Comparison of ENCODE assay signal across 9 cellular contexts in the genomic region with DNA sequence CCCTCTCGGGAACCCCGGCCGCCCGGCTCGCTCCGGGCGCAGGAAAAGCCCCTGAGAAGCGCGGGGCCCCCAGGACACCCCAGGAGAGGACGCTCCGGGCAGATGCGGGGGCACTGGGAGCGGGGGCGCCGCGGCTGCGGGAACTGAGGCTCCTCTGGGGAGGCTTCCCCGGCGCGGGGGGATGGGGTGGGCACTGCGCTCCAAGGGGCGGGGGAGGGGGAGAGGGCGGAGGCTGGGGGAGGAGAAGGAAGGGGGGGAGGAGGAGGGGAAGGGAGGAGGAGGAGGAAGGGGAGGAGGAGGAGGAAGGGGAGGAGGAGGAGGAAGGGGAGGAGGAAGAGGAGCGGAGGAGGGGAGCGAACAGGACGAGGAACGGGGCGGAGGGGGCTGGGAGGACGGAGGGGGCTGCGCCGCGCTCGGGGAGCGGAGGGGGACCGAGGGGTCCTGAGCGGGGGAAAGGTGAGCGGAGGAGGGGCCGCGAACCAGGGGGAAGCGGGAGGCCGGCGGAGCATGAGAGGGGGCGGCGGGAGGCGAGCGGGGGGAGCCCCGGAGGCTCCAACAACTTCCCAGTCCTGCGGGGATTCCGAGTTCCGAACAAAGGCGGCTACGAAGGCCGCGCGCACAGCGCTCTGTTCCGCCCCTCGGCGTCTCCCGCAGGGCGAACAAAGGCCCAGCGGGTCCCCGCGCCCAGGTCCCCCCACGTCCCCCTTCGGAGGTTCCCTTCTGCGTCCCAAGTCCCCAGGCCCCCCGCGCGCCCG. TPM values are rescaled to one million over a fixed set of nuclear protein-coding genes. Genes with fewer than 3 reads are reported as not detected.
DNase-seq lines count a peak whose midpoint lies in the region; ATAC-seq and TF ChIP-seq lines count a peak whose summit lies in the region.
"Had no signal": no experiment of that assay in that cellular context is flagged by ENCODE, and none has a peak within 500 bp of the region (broad histone marks: within the 10 kb centered on the region; RNA-seq: fewer than 3 reads in every experiment).

No MANE protein-coding gene starts in this region.

- H3K36me3 ChIP-seq in GM23248 (ENCODE audit: low read depth) (no peaks in the 10 kb centered on the region), rectal smooth muscle tissue (ENCODE audit: control insufficient read depth, insufficient read depth, low read length) (no peaks in the 10 kb centered on the region)

- H3K9me3 ChIP-seq in GM23248 (ENCODE audit: low read depth), result no peaks in the 10 kb centered on the region

- in situ Hi-C loops in GM23248 (cut with MboI), result no loop called here

- no peaks in the 10 kb centered on the region for H4K20me1 ChIP-seq in GM23248 (ENCODE audit: insufficient read depth)

- DNase-seq in GM23248, result peak; percentile 82
- no peak for DNase-seq in activated B cell treated with CpG ODN at 0.5 μM for 24 hours
- peak; percentile 60 for DNase-seq in left ventricle myocardium superior
- no peak for DNase-seq in activated CD4-positive, CD25-positive, alpha-beta regulatory T cell treated with anti-CD3 and anti-CD28 coated beads, Interleukin-2, amount 50 U/mL, for 72 hours
- no peak for DNase-seq in stimulated activated CD4-positive, alpha-beta T cell treated with anti-CD3 and anti-CD28 coated beads, Interleukin-15, amount 100 ng/mL, for 24 hours
- DNase-seq in superior temporal gyrus (ENCODE audit: extremely low spot score), result no peak

- H3K4me1 ChIP-seq in GM23248 (ENCODE audit: insufficient read depth) (no peaks in the 10 kb centered on the region), rectal smooth muscle tissue (ENCODE audit: control insufficient read depth, insufficient read depth, low read length) (peaks cover 23% of the 10 kb centered on the region)

- peak overlapping the region; percentile 62 for H2AFZ ChIP-seq in GM23248

- TF ChIP-seq CTCF in activated B cell treated with CpG ODN at 0.5 μM for 24 hours (IDR thresholded peaks at IDR 0.05), result no peak

- WGBS in GM23248 (ENCODE audit: low coverage in 1 of 2, low lambda C conversion rate in 2 of 2, missing lambda C conversion rate in 2 of 2), 2 experiments, result 1 to 13% methylated on average over 17 to 67 of the region's 71 CpGs

- no peaks in the 10 kb centered on the region for H3K9me3 Mint-ChIP-seq in activated B cell treated with CpG ODN at 0.5 μM for 24 hours
- H3K9me3 Mint-ChIP-seq: activated naive CD4-positive, alpha-beta T cell treated with anti-CD3 and anti-CD28 coated beads, Interleukin-2, amount 50 U/mL, for 24 hours had no signal

- POLR2A ChIA-PET in activated B cell treated with CpG ODN at 0.5 μM for 24 hours (lab: Charles Lee), result no interaction called here

- ATAC-seq in activated B cell treated with CpG ODN at 0.5 μM for 24 hours (ENCODE audit: low read depth), result no peak
- peak; percentile 41 for ATAC-seq in left ventricle myocardium superior
- ATAC-seq in GM21717 (IDR thresholded peaks at IDR 0.05; ENCODE audit: unreplicated experiment), result no peak

- H3K4me3 Mint-ChIP-seq in activated B cell treated with CpG ODN at 0.5 μM for 24 hours, result peak overlapping the region; percentile 82

- H3K27me3 ChIP-seq in GM23248 (replicated peaks; ENCODE audit: insufficient read depth) (no peaks in the 10 kb centered on the region), rectal smooth muscle tissue (ENCODE audit: control insufficient read depth, insufficient read depth, low read length) (no peaks in the 10 kb centered on the region)

- H3K4me3 ChIP-seq in GM23248 (peak overlapping the region; percentile 95), rectal smooth muscle tissue (ENCODE audit: low read length) (peak overlapping the region; percentile 72)

- H3K9ac ChIP-seq in GM23248, result peak overlapping the region; percentile 97
- H3K9ac ChIP-seq in rectal smooth muscle tissue (ENCODE audit: low read length), result peak overlapping the region; percentile 32

- H3K79me2 ChIP-seq in GM23248 (ENCODE audit: insufficient read depth), result peaks cover 41% of the 10 kb centered on the region

- peaks cover 39% of the 10 kb centered on the region for H3K27me3 Mint-ChIP-seq in activated B cell treated with CpG ODN at 0.5 μM for 24 hours

- no peaks in the 10 kb centered on the region for H3K36me3 Mint-ChIP-seq in activated B cell treated with CpG ODN at 0.5 μM for 24 hours (ENCODE audit: low read depth)
- H3K36me3 Mint-ChIP-seq: activated naive CD4-positive, alpha-beta T cell treated with anti-CD3 and anti-CD28 coated beads, Interleukin-2, amount 50 U/mL, for 24 hours had no signal

- H3F3A ChIP-seq in GM23248 (ENCODE audit: insufficient read depth), result peaks cover 10% of the 10 kb centered on the region

- intact Hi-C loops in activated B cell treated with CpG ODN at 0.5 μM for 24 hours (cut with micrococcal nuclease) (loop anchor here (2.0 to 5.0 kb wide), 2 partner anchors 37 to 131 kb away; no protein-coding TSS in a partner anchor), left ventricle myocardium superior (cut with micrococcal nuclease) (loop anchor here (10.0 kb wide), 1 partner anchor 149 kb away; no protein-coding TSS in a partner anchor)

- H3K4me2 ChIP-seq in GM23248 (ENCODE audit: unreplicated experiment), result peak overlapping the region; percentile 82

- H3K4me1 Mint-ChIP-seq in activated B cell treated with CpG ODN at 0.5 μM for 24 hours, result peaks cover 17% of the 10 kb centered on the region

- no peaks in the 10 kb centered on the region for H3K9me2 ChIP-seq in GM23248 (ENCODE audit: insufficient read depth)

- CTCF ChIA-PET in activated B cell treated with CpG ODN at 0.5 μM for 24 hours (lab: Charles Lee), result no interaction called here

- no peak overlapping the region for H3K27ac Mint-ChIP-seq in activated B cell treated with CpG ODN at 0.5 μM for 24 hours
- H3K27ac Mint-ChIP-seq: activated naive CD4-positive, alpha-beta T cell treated with anti-CD3 and anti-CD28 coated beads, Interleukin-2, amount 50 U/mL, for 24 hours had no signal

- peak overlapping the region; percentile 98 for H3K27ac ChIP-seq in GM23248
- H3K27ac ChIP-seq in rectal smooth muscle tissue (ENCODE audit: low read depth, low read length), result peak overlapping the region; percentile 94

RNA-seq across cellular contexts. Expression of gene PXDN, which starts 0.7 kb away (rescaled TPM):
- total RNA-seq in GM23248 (2014; rRNA removed; shearing (Covaris generic)), result 263 and 291 TPM in 2 replicates
- polyA plus RNA-seq in GM23248 (2016; fragmentation: Nextera tagmentation; extraction: Ambion mirVana), result 222 and 235 TPM in 2 replicates
- total RNA-seq in activated B cell treated with CpG ODN at 0.5 μM for 24 hours, result 1.1 and 1.4 TPM in 2 replicates
- total RNA-seq in left ventricle myocardium superior, result 18.5 TPM

Comparison
In these comparisons a context has a peak if more than half of its experiments do, and no peak if none do; other contexts are left out.
1. DNase-seq: peak in GM23248 (single experiment) and left ventricle myocardium superior (single experiment); none in activated B cell treated with CpG ODN at 0.5 μM for 24 hours (single experiment), activated CD4-positive, CD25-positive, alpha-beta regulatory T cell treated with anti-CD3 and anti-CD28 coated beads, Interleukin-2, amount 50 U/mL, for 72 hours (single experiment), stimulated activated CD4-positive, alpha-beta T cell treated with anti-CD3 and anti-CD28 coated beads, Interleukin-15, amount 100 ng/mL, for 24 hours (single experiment) and superior temporal gyrus (single experiment).
2. RNA of gene PXDN, which starts 0.7 kb away (total RNA-seq): 263 to 291 TPM in GM23248; 18.5 TPM in left ventricle myocardium superior (single experiment) and 1.1 to 1.4 TPM in activated B cell treated with CpG ODN at 0.5 μM for 24 hours; every median in the first group is over 10 times any median in the second.